ENCODE assay signal across 32 cellular contexts in the genomic region with DNA sequence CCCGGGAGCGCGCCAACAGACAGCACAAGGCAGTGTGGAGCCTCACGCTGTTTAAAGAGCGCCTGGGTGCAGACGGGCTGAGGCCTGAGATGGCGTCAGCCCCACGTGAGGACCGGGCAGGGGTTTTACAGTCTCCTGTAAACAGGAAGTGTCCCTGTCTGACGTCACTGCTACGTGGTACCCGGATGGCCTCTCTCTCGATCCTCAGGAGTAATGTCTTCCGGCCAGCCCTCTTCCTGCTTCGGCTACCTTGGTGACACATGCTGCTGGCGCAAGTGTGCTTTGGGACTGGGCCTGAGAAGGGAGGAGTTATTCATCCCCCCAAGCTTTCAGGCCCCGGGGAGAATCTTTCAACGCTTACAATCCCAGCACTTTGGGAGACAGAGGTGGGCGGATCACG. TPM values are rescaled to one million over a fixed set of nuclear protein-coding genes. Genes with fewer than 3 reads are reported as not detected.
DNase-seq lines count a peak whose midpoint lies in the region; ATAC-seq, FAIRE-seq and TF ChIP-seq lines count a peak whose summit lies in the region.
"Had no signal": no experiment of that assay in that cellular context is flagged by ENCODE, and none has a peak within 500 bp of the region (broad histone marks: within the 10 kb centered on the region; RNA-seq: fewer than 3 reads in every experiment).

No MANE protein-coding gene starts in this region.

- H3K36me3 ChIP-seq in Panc1 (ENCODE audit: control insufficient read depth, insufficient read depth, low read length) (no peaks in the 10 kb centered on the region), esophagus muscularis mucosa (no peaks in the 10 kb centered on the region), gastrocnemius medialis (no peaks in the 10 kb centered on the region)
- H3K36me3 ChIP-seq: tibial artery had no signal

- H3K4me1 ChIP-seq in Panc1 (ENCODE audit: control insufficient read depth, insufficient read depth, low read length) (peaks cover 23% of the 10 kb centered on the region), esophagus muscularis mucosa (peaks cover 42 to 56% (median 53%) of the 10 kb centered on the region in 4 donors), gastrocnemius medialis (peaks cover 38 to 53% of the 10 kb centered on the region in 2 donors)

- TF ChIP-seq CTCF in CD4-positive, alpha-beta T cell (IDR thresholded peaks at IDR 0.05), result no peak
- TF ChIP-seq CTCF in Panc1 (IDR thresholded peaks at IDR 0.05), result no peak
- no peak for TF ChIP-seq CTCF in esophagus muscularis mucosa (IDR thresholded peaks at IDR 0.05)
- no peak for TF ChIP-seq CTCF in gastrocnemius medialis (IDR thresholded peaks at IDR 0.05 in 4 of 5, conservative IDR thresholded peaks at IDR 0.05 in 1 of 5)
- no peak for TF ChIP-seq CTCF in osteocyte (IDR thresholded peaks at IDR 0.05)

- no peak overlapping the region for H3K27ac ChIP-seq in CD4-positive, alpha-beta T cell (ENCODE audit: low read depth, low read length)
- H3K27ac ChIP-seq in Panc1 (ENCODE audit: low read length), result peak overlapping the region; percentile 42
- H3K27ac ChIP-seq in esophagus muscularis mucosa (replicated peaks in 1 of 4), result peak overlapping the region; percentile 75 to 87 (median 80)
- peak overlapping the region; percentile 75 to 89 (median 78) for H3K27ac ChIP-seq in gastrocnemius medialis
- H3K27ac ChIP-seq: BLaER1, tibial artery had no signal

- BruUV-seq in Panc1 (replicated peaks; lab: Mats Ljungman, UMichigan), result no TSS peak

- no peak overlapping the region for H3K4me3 ChIP-seq in Panc1 (ENCODE audit: low read depth in 2 of 2, low read length in 2 of 2)
- H3K4me3 ChIP-seq in esophagus muscularis mucosa, result no peak overlapping the region
- H3K4me3 ChIP-seq in gastrocnemius medialis, result no peak overlapping the region
- H3K4me3 ChIP-seq: BLaER1, SJSA1, tibial artery had no signal

- intact Hi-C loops in CD4-positive, alpha-beta T cell (cut with DNase I, micrococcal nuclease), result no loop called here
- intact Hi-C loops in Panc1 (cut with micrococcal nuclease; ENCODE audit: unreplicated experiment) (no loop called here), esophagus muscularis mucosa (cut with DNase I) (no loop called here), gastrocnemius medialis (cut with DNase I; ENCODE audit: low total_unique reads) (no loop called here)

- no peaks in the 10 kb centered on the region for H3K27me3 Mint-ChIP-seq in CD4-positive, alpha-beta T cell
- H3K27me3 Mint-ChIP-seq in T-cell (no peaks in the 10 kb centered on the region), osteocyte (ENCODE audit: unreplicated experiment) (no peaks in the 10 kb centered on the region)
- H3K27me3 Mint-ChIP-seq: activated CD8-positive, alpha-beta T cell treated with anti-CD3 and anti-CD28 coated beads for 36 hours; activated naive CD8-positive, alpha-beta T cell; dendritic cell treated with granulocyte-macrophage colony-stimulating factor and Interleukin-4, amounts not matched to agents 40 ng/mL and 50 ng/mL, for 4 days; IgD-negative memory B cell; naive B cell; stimulated activated naive CD8-positive, alpha-beta T cell treated with anti-CD3 and anti-CD28 coated beads, Interleukin-15, Interleukin-2, amounts not matched to agents 100 ng/mL and 50 ng/mL, for 24 hours had no signal

- DNase-seq in CD4-positive, alpha-beta T cell, result no peak
- DNase-seq in Panc1 (ENCODE audit: low read depth, low spot score), result no peak
- no peak for DNase-seq in esophagus muscularis mucosa (ENCODE audit: extremely low spot score)
- DNase-seq in gastrocnemius medialis, result no peak
- DNase-seq in T-cell, result no peak
- DNase-seq in osteocyte (ENCODE audit: extremely low spot score, unreplicated experiment), result no peak
- no peak for DNase-seq in GM19239 (ENCODE audit: insufficient read length, low spot score)
- DNase-seq: activated CD4-positive, alpha-beta T cell treated with anti-CD3 and anti-CD28 coated beads for 1 hour; activated CD8-positive, alpha-beta T cell treated with anti-CD3 and anti-CD28 coated beads for 36 hours; aorta; caudate nucleus; hypothalamus; naive B cell; NCI-H1105 treated with DMSO at 0.1 percent for 48 hours; NCI-H1930; NCI-H524; nucleus accumbens; PC-3; small intestine; tibial artery had no signal

- peaks cover 59% of the 10 kb centered on the region for H3K36me3 Mint-ChIP-seq in CD4-positive, alpha-beta T cell (ENCODE audit: low read depth)
- peaks cover 23% of the 10 kb centered on the region for H3K36me3 Mint-ChIP-seq in T-cell
- peaks cover 8% of the 10 kb centered on the region for H3K36me3 Mint-ChIP-seq in osteocyte (ENCODE audit: unreplicated experiment)

- no peaks in the 10 kb centered on the region for H3K9me3 Mint-ChIP-seq in CD4-positive, alpha-beta T cell
- H3K9me3 Mint-ChIP-seq in T-cell, result no peaks in the 10 kb centered on the region
- H3K9me3 Mint-ChIP-seq in osteocyte (ENCODE audit: unreplicated experiment), result peaks cover 10% of the 10 kb centered on the region
- H3K9me3 Mint-ChIP-seq: activated CD8-positive, alpha-beta T cell treated with anti-CD3 and anti-CD28 coated beads for 36 hours; dendritic cell treated with granulocyte-macrophage colony-stimulating factor and Interleukin-4, amounts not matched to agents 40 ng/mL and 50 ng/mL, for 4 days; IgD-negative memory B cell; naive B cell; stimulated activated naive CD8-positive, alpha-beta T cell treated with anti-CD3 and anti-CD28 coated beads, Interleukin-15, Interleukin-2, amounts not matched to agents 100 ng/mL and 50 ng/mL, for 24 hours had no signal

- TF ChIP-seq POLR2A in esophagus muscularis mucosa (IDR thresholded peaks at IDR 0.05; ENCODE audit: low read depth) (no peak), gastrocnemius medialis (IDR thresholded peaks at IDR 0.05) (peak in 1 of 2 donors; percentile 53)

- in situ Hi-C loops in Panc1 (cut with HindIII; ENCODE audit: low pct_unique_long_range_greater_than_20kb, low sequenced_read_pairs), result no loop called here
- in situ Hi-C loops in gastrocnemius medialis (cut with MboI; ENCODE audit: low sequenced_read_pairs in 4 of 4), result no loop called here

- WGBS in esophagus muscularis mucosa, result 98% methylated on average over 8 of the region's 20 CpGs

- H3K4me3 Mint-ChIP-seq in CD4-positive, alpha-beta T cell, result no peak overlapping the region
- no peak overlapping the region for H3K4me3 Mint-ChIP-seq in T-cell
- H3K4me3 Mint-ChIP-seq in osteocyte (ENCODE audit: unreplicated experiment), result no peak overlapping the region
- H3K4me3 Mint-ChIP-seq: activated CD8-positive, alpha-beta T cell treated with anti-CD3 and anti-CD28 coated beads for 36 hours; activated naive CD8-positive, alpha-beta T cell; dendritic cell treated with granulocyte-macrophage colony-stimulating factor and Interleukin-4, amounts not matched to agents 40 ng/mL and 50 ng/mL, for 4 days; stimulated activated naive CD8-positive, alpha-beta T cell treated with anti-CD3 and anti-CD28 coated beads, Interleukin-15, Interleukin-2, amounts not matched to agents 100 ng/mL and 50 ng/mL, for 24 hours; T-helper 1 cell treated with Interleukin-12 subunit alpha and Interleukin-12 subunit beta and Interleukin-4 antibody, amounts not matched to agents 30 μg/mL and 1 μg/mL, for 36 hours had no signal

- peaks cover 65% of the 10 kb centered on the region for H3K4me1 Mint-ChIP-seq in CD4-positive, alpha-beta T cell (ENCODE audit: low read depth)
- H3K4me1 Mint-ChIP-seq in T-cell, result peaks cover 73 to 76% (median 74%) of the 10 kb centered on the region in 3 donors
- peaks cover 41% of the 10 kb centered on the region for H3K4me1 Mint-ChIP-seq in osteocyte (ENCODE audit: unreplicated experiment)

- peak overlapping the region; percentile 85 for H3K27ac Mint-ChIP-seq in CD4-positive, alpha-beta T cell
- no peak overlapping the region for H3K27ac Mint-ChIP-seq in T-cell
- no peak overlapping the region for H3K27ac Mint-ChIP-seq in osteocyte (ENCODE audit: unreplicated experiment)
- H3K27ac Mint-ChIP-seq: activated CD8-positive, alpha-beta T cell treated with anti-CD3 and anti-CD28 coated beads for 36 hours; activated naive CD8-positive, alpha-beta T cell; activated T-helper 2 cell treated with anti-CD3 and anti-CD28 coated beads, Interferon-gamma antibody, Interleukin-2, Interleukin-4, amounts not matched to agents 10 μg/mL and 5 μg/mL and 100 μg/mL, durations not matched to agents 14 hours and 24 hours and 36 hours; dendritic cell treated with granulocyte-macrophage colony-stimulating factor and Interleukin-4, amounts not matched to agents 40 ng/mL and 50 ng/mL, for 4 days; IgD-negative memory B cell; stimulated activated naive CD8-positive, alpha-beta T cell treated with anti-CD3 and anti-CD28 coated beads, Interleukin-15, Interleukin-2, amounts not matched to agents 100 ng/mL and 50 ng/mL, for 24 hours; T-helper 1 cell treated with Interleukin-12 subunit alpha and Interleukin-12 subunit beta and Interleukin-4 antibody, amounts not matched to agents 30 μg/mL and 1 μg/mL, for 36 hours had no signal

- H3K27me3 ChIP-seq in CD4-positive, alpha-beta T cell (ENCODE audit: control insufficient read depth, insufficient read depth, low read length), result no peaks in the 10 kb centered on the region
- H3K27me3 ChIP-seq in Panc1 (ENCODE audit: control insufficient read depth, insufficient read depth, low read length), result no peaks in the 10 kb centered on the region
- H3K27me3 ChIP-seq in esophagus muscularis mucosa, result no peaks in the 10 kb centered on the region
- no peaks in the 10 kb centered on the region for H3K27me3 ChIP-seq in gastrocnemius medialis
- H3K27me3 ChIP-seq: BLaER1, SJSA1, tibial artery had no signal

- no peak for ATAC-seq in CD4-positive, alpha-beta T cell (ENCODE audit: poor library complexity)
- ATAC-seq in Panc1 (no peak), gastrocnemius medialis (no peak), T-cell (replicated peaks in 1 of 4) (no peak)
- ATAC-seq: activated CD8-positive, alpha-beta T cell treated with anti-CD3 and anti-CD28 coated beads for 36 hours; left lobe of liver; PC-3 had no signal

- FAIRE-seq in GM19239 (lab: Jason Lieb, UNC), result no peak
- FAIRE-seq: D721Med, endometrium, GM18507, small intestine had no signal

- CTCF ChIA-PET in CD4-positive, alpha-beta T cell (lab: Charles Lee), result no interaction called here
- CTCF ChIA-PET in Panc1 (lab: Charles Lee), result no interaction called here
- CTCF ChIA-PET in T-cell (lab: Charles Lee), result no interaction called here

- POLR2A ChIA-PET in CD4-positive, alpha-beta T cell (lab: Charles Lee), result no interaction called here
- POLR2A ChIA-PET in Panc1 (lab: Charles Lee) (no interaction called here), T-cell (lab: Charles Lee) (no interaction called here)

- H3K9me3 ChIP-seq in CD4-positive, alpha-beta T cell (ENCODE audit: control insufficient read depth, low read length), result no peaks in the 10 kb centered on the region
- H3K9me3 ChIP-seq in Panc1 (ENCODE audit: control insufficient read depth, insufficient read depth, low read depth, low read length) (peaks cover 11% of the 10 kb centered on the region; the same call in 1 of the 2 replicates), esophagus muscularis mucosa (no peaks in the 10 kb centered on the region), gastrocnemius medialis (no peaks in the 10 kb centered on the region)
- H3K9me3 ChIP-seq: SJSA1, tibial artery had no signal

- no peak for TF ChIP-seq EP300 in esophagus muscularis mucosa (IDR thresholded peaks at IDR 0.05)

RNA-seq across cellular contexts. Expression of a gene that starts 41.2 kb away (rescaled TPM):
- total RNA-seq in CD4-positive, alpha-beta T cell, result 10 to 100 TPM; 71.9 to 72.6 TPM
- total RNA-seq in Panc1 (2021; ENCODE audit: unreplicated experiment), result 18.5 TPM
- 10.6 TPM for polyA plus RNA-seq in Panc1 (2012; ENCODE audit: insufficient read length)
- total RNA-seq in esophagus muscularis mucosa, result 10 to 100 TPM; 55.4 to 74.7 (median 61.9) TPM
- 100 to 1,000 TPM in 1 of 4 donors, 10 to 100 TPM in 3; 62.7 to 105 (median 81.5) TPM for total RNA-seq in gastrocnemius medialis
- 10 to 100 TPM; 69.0 to 87.3 (median 74.4) TPM for total RNA-seq in T-cell
- total RNA-seq in osteocyte, result 26.8 and 32.9 TPM in 2 replicates

RNA-seq across cellular contexts. Expression of a gene that starts 41.4 kb away (rescaled TPM):
- 1 to 10 TPM; 8.0 to 9.0 TPM for total RNA-seq in CD4-positive, alpha-beta T cell
- total RNA-seq in Panc1 (2021; ENCODE audit: unreplicated experiment), result 21.0 TPM
- polyA plus RNA-seq in Panc1 (2012; ENCODE audit: insufficient read length), result 13.8 TPM
- total RNA-seq in esophagus muscularis mucosa, result 10 to 100 TPM in 2 of 4 donors, 1 to 10 TPM in 2; 9.1 to 12.9 (median 11.4) TPM
- total RNA-seq in gastrocnemius medialis, result 10 to 100 TPM; 18.9 to 33.1 (median 21.2) TPM
- total RNA-seq in T-cell, result 10 to 100 TPM in 3 of 5 donors, 1 to 10 TPM in 2; 8.5 to 11.8 (median 10.1) TPM
- total RNA-seq in osteocyte, result 11.5 and 12.5 TPM in 2 replicates
